Comparison of ENCODE assay signal across 1 cellular context in the genomic region with DNA sequence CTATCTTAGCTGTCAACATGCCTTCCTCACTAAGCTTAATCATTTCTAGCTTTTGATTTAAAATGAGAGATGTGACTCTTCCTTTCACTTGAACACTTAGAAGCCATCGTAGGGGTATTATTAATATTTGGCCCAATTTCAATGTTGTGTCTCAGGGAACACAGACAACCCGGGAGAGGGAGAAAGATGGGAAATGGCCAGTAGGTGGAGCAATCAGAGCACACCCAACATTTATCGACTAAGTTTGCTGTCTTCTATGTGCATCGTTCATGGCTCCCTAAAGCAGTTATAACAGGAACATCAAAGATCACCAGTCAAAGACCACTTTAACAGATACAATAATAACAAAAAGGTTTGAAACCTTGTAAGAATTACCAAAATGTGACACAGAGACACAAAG.
TF ChIP-seq lines count a peak whose summit lies in the region.

No MANE protein-coding gene starts in this region.

TF ChIP-seq in GM23338, 12 proteins besides CTCF, POLR2A, EP300 and RAD21 (continued from another document):
- TF ChIP-seq ETS1 (IDR thresholded peaks at IDR 0.05) (no peak), EZH2 (IDR thresholded peaks at IDR 0.05; ENCODE audit: low read depth, unreplicated experiment) (no peak), ZNF331 (CRISPR knock-in tag; IDR thresholded peaks at IDR 0.05; ENCODE audit: low read depth) (no peak), REST (IDR thresholded peaks at IDR 0.05; ENCODE audit: unreplicated experiment) (no peak), STAT1 (IDR thresholded peaks at IDR 0.05; ENCODE audit: unreplicated experiment) (no peak)
TF ChIP-seq in GM23338: peak in this region for 0.
